ENCODE assay signal across 1 cellular context in genomic region chr14:49623387-49623786, GRCh38.
TF ChIP-seq lines count a peak whose summit lies in the region.

No MANE protein-coding gene starts in this region.

TF ChIP-seq in endothelial cell of umbilical vein, 7 proteins besides CTCF, POLR2A, EP300 and RAD21 (continued from another document):
- no peak for TF ChIP-seq MAX (IDR thresholded peaks at IDR 0.05; ENCODE audit: insufficient read depth, insufficient read length)
- TF ChIP-seq POLR2AphosphoS5 (IDR thresholded peaks at IDR 0.05; ENCODE audit: insufficient read depth, low read depth, low read length): no peak
- no peak for TF ChIP-seq MYC (IDR thresholded peaks at IDR 0.05; ENCODE audit: low read depth, low read length)
